In genomic region chr14:33742166-33742565, GRCh38 we compare ENCODE assay signal across 23 cellular contexts.
"Had no signal": no experiment of that assay in that cellular context is flagged by ENCODE, and none has a peak within 500 bp of the region (broad histone marks: within the 10 kb centered on the region; RNA-seq: fewer than 3 reads in every experiment).

No MANE protein-coding gene starts in this region.

- H3K27ac ChIP-seq: esophagus squamous epithelium, lower lobe of right lung, prostate gland, right atrium auricular region, testis, tibial artery had no signal

- H3K4me1 ChIP-seq: esophagus squamous epithelium, lower lobe of right lung, prostate gland, right atrium auricular region, testis, tibial artery had no signal

- FAIRE-seq: endometrium, frontal cortex, keratinocyte had no signal

- H3K27me3 Mint-ChIP-seq: effector memory CD8-positive, alpha-beta T cell; stimulated activated memory B cell treated with anti-CD40 and anti-IgM and Interleukin-4, amounts not matched to agents 10 μg/mL and 1 μg/mL and 100 μg/mL, for 72 hours had no signal

- ATAC-seq: effector memory CD8-positive, alpha-beta T cell; left ventricle myocardium superior; lower lobe of right lung; naive thymus-derived CD8-positive, alpha-beta T cell; sciatic nerve; stimulated activated memory B cell treated with anti-CD40 and anti-IgM and Interleukin-4, amounts not matched to agents 10 μg/mL and 1 μg/mL and 100 μg/mL, for 72 hours; stimulated activated naive CD8-positive, alpha-beta T cell treated with anti-CD3 and anti-CD28 coated beads, Interleukin-15, Interleukin-2, amounts not matched to agents 100 U/mL and 50 U/mL, for 24 hours had no signal

- H3K27ac Mint-ChIP-seq: effector memory CD8-positive, alpha-beta T cell; naive thymus-derived CD8-positive, alpha-beta T cell; nephron progenitor cell; stimulated activated memory B cell treated with anti-CD40 and anti-IgM and Interleukin-4, amounts not matched to agents 10 μg/mL and 1 μg/mL and 100 μg/mL, for 72 hours; type B pancreatic cell had no signal

- DNase-seq: cortex of kidney; effector memory CD8-positive, alpha-beta T cell; erythroblast; esophagus squamous epithelium; head of caudate nucleus; left ventricle myocardium superior; lower lobe of right lung; naive thymus-derived CD8-positive, alpha-beta T cell; nephron progenitor cell; nucleus accumbens; stimulated activated CD4-positive, alpha-beta T cell treated with anti-CD3 and anti-CD28 coated beads, Interleukin-4, amount 100 ng/mL, for 4 hours; stimulated activated naive CD8-positive, alpha-beta T cell treated with anti-CD3 and anti-CD28 coated beads, Interleukin-15, Interleukin-2, amounts not matched to agents 100 U/mL and 50 U/mL, for 24 hours; substantia nigra; testis; tibial artery had no signal

- H3K4me3 Mint-ChIP-seq: effector memory CD8-positive, alpha-beta T cell; naive thymus-derived CD8-positive, alpha-beta T cell; nephron progenitor cell; stimulated activated memory B cell treated with anti-CD40 and anti-IgM and Interleukin-4, amounts not matched to agents 10 μg/mL and 1 μg/mL and 100 μg/mL, for 72 hours; type B pancreatic cell had no signal

- H3K9me3 Mint-ChIP-seq: effector memory CD8-positive, alpha-beta T cell had no signal

- H3K4me1 Mint-ChIP-seq: naive thymus-derived CD8-positive, alpha-beta T cell; nephron progenitor cell; stimulated activated memory B cell treated with anti-CD40 and anti-IgM and Interleukin-4, amounts not matched to agents 10 μg/mL and 1 μg/mL and 100 μg/mL, for 72 hours had no signal

- H3K4me3 ChIP-seq: esophagus squamous epithelium, lower lobe of right lung, prostate gland, right atrium auricular region, testis, tibial artery had no signal

- H3K27me3 ChIP-seq: esophagus squamous epithelium, right atrium auricular region, testis, tibial artery had no signal

- H3K36me3 ChIP-seq: esophagus squamous epithelium, lower lobe of right lung, prostate gland, right atrium auricular region, tibial artery had no signal

- H3K9me3 ChIP-seq: esophagus squamous epithelium, prostate gland, right atrium auricular region, testis had no signal

- H3K36me3 Mint-ChIP-seq: naive thymus-derived CD8-positive, alpha-beta T cell; stimulated activated memory B cell treated with anti-CD40 and anti-IgM and Interleukin-4, amounts not matched to agents 10 μg/mL and 1 μg/mL and 100 μg/mL, for 72 hours; type B pancreatic cell had no signal
